In genomic region chr2:237786936-237787335, GRCh38 we compare ENCODE assay signal across 38 cellular contexts.
"Had no signal": no experiment of that assay in that cellular context is flagged by ENCODE, and none has a peak within 500 bp of the region (broad histone marks: within the 10 kb centered on the region; RNA-seq: fewer than 3 reads in every experiment).

No MANE protein-coding gene starts in this region.

- H3K27me3 Mint-ChIP-seq: activated B cell treated with CpG ODN at 0.5 μM for 24 hours; activated CD4-positive, alpha-beta memory T cell treated with anti-CD3 and anti-CD28 coated beads for 36 hours; activated naive CD4-positive, alpha-beta T cell treated with anti-CD3 and anti-CD28 coated beads, Interleukin-2, amount 10 ng/mL, durations not matched to agents 7 days and 5 days; activated naive CD8-positive, alpha-beta T cell treated with anti-CD3 and anti-CD28 coated beads, Interleukin-2, amount 10 ng/mL, durations not matched to agents 7 days and 5 days had no signal

- H3K27ac ChIP-seq: adrenal gland, body of pancreas, breast epithelium, PC-9, RWPE1, VCaP had no signal

- H3K4me1 ChIP-seq: adrenal gland, body of pancreas, breast epithelium had no signal

- H3K4me1 Mint-ChIP-seq: activated B cell treated with CpG ODN at 0.5 μM for 24 hours had no signal

- FAIRE-seq: astrocyte had no signal

- DNase-seq: activated B cell treated with CpG ODN at 0.5 μM for 24 hours; activated CD4-positive, alpha-beta memory T cell treated with anti-CD3 and anti-CD28 coated beads for 36 hours; activated CD4-positive, alpha-beta T cell treated with anti-CD3 and anti-CD28 coated beads for 4 hours; activated CD4-positive, alpha-beta T cell treated with anti-CD3 and anti-CD28 coated beads, Interleukin-2, amount 50 U/mL, for 1 hour; activated CD4-positive, CD25-positive, alpha-beta regulatory T cell treated with anti-CD3 and anti-CD28 coated beads, Interleukin-2, amount 50 U/mL, for 72 hours; activated CD8-positive, alpha-beta memory T cell treated with anti-CD3 and anti-CD28 coated beads, Interleukin-2, amount 50 U/mL, for 4 hours; activated effector memory CD4-positive, alpha-beta T cell treated with Interleukin-2 at 50 U/mL for 16 hours; activated naive CD4-positive, alpha-beta T cell treated with anti-CD3 and anti-CD28 coated beads, Interleukin-2, amount 10 ng/mL, durations not matched to agents 7 days and 5 days; activated naive CD8-positive, alpha-beta T cell treated with anti-CD3 and anti-CD28 coated beads, Interleukin-2, amount 10 ng/mL, durations not matched to agents 7 days and 5 days; activated T-cell treated with anti-CD3 and anti-CD28 coated beads for 4 hours; activated T-cell treated with anti-CD3 and anti-CD28 coated beads, Interleukin-2, amount 50 U/mL, for 48 hours; adrenal gland; body of pancreas; Kasumi-1; KG1; MG63; NCI-H1048; NCI-H1105 treated with DMSO at 0.1 percent for 48 hours; NCI-H1436; NCI-H1694; NCI-H1930; NCI-H2081 treated with DMSO at 0.1 percent for 48 hours; NCI-H345; NCI-H510A; NCI-H526; NCI-H748 treated with DMSO at 0.1 percent for 48 hours; NK-92 treated with Interleukin-12 subunit alpha and Interleukin-12 subunit beta, amount 100 ng/mL, for 24 hours; PC-9; SIG-M5; SW 1271; T-helper 1 cell; T-helper 2 cell; T-helper 9 cell had no signal

- H3K27ac Mint-ChIP-seq: activated B cell treated with CpG ODN at 0.5 μM for 24 hours; activated CD4-positive, alpha-beta memory T cell treated with anti-CD3 and anti-CD28 coated beads for 36 hours; activated naive CD4-positive, alpha-beta T cell treated with anti-CD3 and anti-CD28 coated beads, Interleukin-2, amount 10 ng/mL, durations not matched to agents 7 days and 5 days; activated naive CD8-positive, alpha-beta T cell treated with anti-CD3 and anti-CD28 coated beads, Interleukin-2, amount 10 ng/mL, durations not matched to agents 7 days and 5 days had no signal

- H2AFZ ChIP-seq: PC-9 had no signal

- H3K36me3 ChIP-seq: breast epithelium had no signal

- H3K27me3 ChIP-seq: adrenal gland, body of pancreas, breast epithelium, MG63 had no signal

- H3K4me2 ChIP-seq: PC-9 had no signal

- H3K4me3 ChIP-seq: adrenal gland, body of pancreas, breast epithelium, MG63, PC-9 had no signal

- ATAC-seq: body of pancreas, Right ventricle myocardium inferior had no signal

- H3K4me3 Mint-ChIP-seq: activated B cell treated with CpG ODN at 0.5 μM for 24 hours; activated CD4-positive, alpha-beta memory T cell treated with anti-CD3 and anti-CD28 coated beads for 36 hours; activated naive CD4-positive, alpha-beta T cell treated with anti-CD3 and anti-CD28 coated beads, Interleukin-2, amount 10 ng/mL, durations not matched to agents 7 days and 5 days; activated naive CD8-positive, alpha-beta T cell treated with anti-CD3 and anti-CD28 coated beads, Interleukin-2, amount 10 ng/mL, durations not matched to agents 7 days and 5 days had no signal
